ENCODE assay signal across 13 cellular contexts in the genomic region with DNA sequence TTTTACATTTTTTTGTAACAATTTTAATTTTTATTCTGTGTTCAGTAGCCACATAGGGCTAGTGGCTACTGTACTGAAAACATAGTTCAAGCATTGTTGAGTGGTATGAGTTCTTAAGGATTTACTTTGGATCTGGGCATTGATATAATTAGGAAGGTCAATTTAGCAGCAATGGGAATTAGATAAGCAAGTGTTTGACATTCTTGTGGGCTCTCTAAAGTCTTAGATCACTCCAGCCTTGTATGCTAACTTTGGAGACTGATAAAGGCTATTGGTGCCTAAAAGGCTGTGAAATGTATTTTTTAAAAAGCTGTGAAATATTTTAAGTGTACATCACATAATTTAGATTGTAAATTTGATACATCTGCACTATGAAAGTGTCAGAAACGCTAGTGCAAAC. TPM values are rescaled to one million over a fixed set of nuclear protein-coding genes. Genes with fewer than 3 reads are reported as not detected.
DNase-seq lines count a peak whose midpoint lies in the region; TF ChIP-seq lines count a peak whose summit lies in the region.
"Had no signal": no experiment of that assay in that cellular context is flagged by ENCODE, and none has a peak within 500 bp of the region (broad histone marks: within the 10 kb centered on the region; RNA-seq: fewer than 3 reads in every experiment).

No MANE protein-coding gene starts in this region.

- no peak overlapping the region for H3K4ac ChIP-seq in mesendoderm (ENCODE audit: low read depth, low read length)

- peaks cover 3% of the 10 kb centered on the region for H3K79me1 ChIP-seq in mesendoderm (ENCODE audit: low read length)

- H3K4me3 ChIP-seq in GM23248: no peak overlapping the region
- H3K4me3 ChIP-seq in HUES48 (ENCODE audit: low read depth, low read length): no peak overlapping the region
- no peak overlapping the region for H3K4me3 ChIP-seq in SU-DHL-6 (ENCODE audit: insufficient read depth, low read length, poor library complexity, severe bottlenecking)
- H3K4me3 ChIP-seq in mesendoderm (ENCODE audit: low read length): no peak overlapping the region
- no peak overlapping the region for H3K4me3 ChIP-seq in A673 (ENCODE audit: low read depth, low read length, poor library complexity, severe bottlenecking)
- H3K4me3 ChIP-seq: BLaER1 treated with 17β-estradiol and CSF1 and Interleukin-3, amounts not matched to agents 10 nM and 100 nM had no signal

- no peaks in the 10 kb centered on the region for H4K20me1 ChIP-seq in GM23248 (ENCODE audit: insufficient read depth)
- no peaks in the 10 kb centered on the region for H4K20me1 ChIP-seq in SU-DHL-6 (ENCODE audit: low read depth, low read length)

- POLR2A ChIA-PET in A673 (lab: Charles Lee; ENCODE audit: low non-redundant PET): no interaction called here

- H3K18ac ChIP-seq in mesendoderm (ENCODE audit: low read length): no peak overlapping the region

- H3K27me3 ChIP-seq in GM23248 (replicated peaks; ENCODE audit: insufficient read depth): no peaks in the 10 kb centered on the region
- H3K27me3 ChIP-seq in HUES48 (ENCODE audit: control insufficient read depth, insufficient read depth, low read length): no peaks in the 10 kb centered on the region
- no peaks in the 10 kb centered on the region for H3K27me3 ChIP-seq in SU-DHL-6 (ENCODE audit: low read length)
- H3K27me3 ChIP-seq in mesendoderm (ENCODE audit: insufficient read depth, low read length, poor library complexity): no peaks in the 10 kb centered on the region
- no peaks in the 10 kb centered on the region for H3K27me3 ChIP-seq in A673 (replicated peaks; ENCODE audit: insufficient read depth, low read depth, low read length, poor library complexity)
- H3K27me3 ChIP-seq: BLaER1 treated with 17β-estradiol and CSF1 and Interleukin-3, amounts not matched to agents 10 nM and 100 nM had no signal

- H3K36me3 ChIP-seq in GM23248 (ENCODE audit: low read depth) (no peaks in the 10 kb centered on the region), HUES48 (ENCODE audit: control insufficient read depth, insufficient read depth, low read length) (no peaks in the 10 kb centered on the region), SU-DHL-6 (ENCODE audit: low read length) (no peaks in the 10 kb centered on the region), mesendoderm (ENCODE audit: control insufficient read depth, insufficient read depth, low read length) (no peaks in the 10 kb centered on the region), A673 (ENCODE audit: insufficient read depth, low read length, poor library complexity, severe bottlenecking) (no peaks in the 10 kb centered on the region)

- H4K5ac ChIP-seq in mesendoderm (ENCODE audit: low read length): no peak overlapping the region

- H2BK15ac ChIP-seq in mesendoderm (replicated peaks; ENCODE audit: low read depth): no peak overlapping the region

- H3K56ac ChIP-seq in mesendoderm (ENCODE audit: low read length): no peak overlapping the region

- in situ Hi-C loops in GM23248 (cut with MboI): no loop called here

- H3K4me1 ChIP-seq in GM23248 (ENCODE audit: insufficient read depth): peaks cover 6% of the 10 kb centered on the region
- peaks cover 14% of the 10 kb centered on the region for H3K4me1 ChIP-seq in HUES48 (ENCODE audit: control insufficient read depth, insufficient read depth, low read length)
- H3K4me1 ChIP-seq in mesendoderm (ENCODE audit: control insufficient read depth, low read depth, low read length): peaks cover 2% of the 10 kb centered on the region
- H3K4me1 ChIP-seq in A673 (ENCODE audit: insufficient read depth, low read length, poor library complexity, severe bottlenecking): peaks cover 7% of the 10 kb centered on the region

- no peak for DNase-seq in GM23248
- DNase-seq in mesendoderm: peak; percentile 69
- no peak for DNase-seq in activated T-cell treated with anti-CD3 and anti-CD28 coated beads, Interleukin-2, amount 50 U/mL, for 48 hours
- no peak for DNase-seq in activated CD4-positive, alpha-beta T cell treated with anti-CD3 and anti-CD28 coated beads, Interleukin-2, amount 50 U/mL, for 4 hours
- no peak for DNase-seq in A673 (ENCODE audit: low spot score)
- DNase-seq: Calu3; CD8-positive, alpha-beta T cell; DMS79 treated with DMSO at 0.1 percent for 48 hours; GF-D8; H9 had no signal

- H3K23ac ChIP-seq in mesendoderm (ENCODE audit: low read length): no peak overlapping the region

- H3K9me3 ChIP-seq in GM23248 (ENCODE audit: low read depth): no peaks in the 10 kb centered on the region
- H3K9me3 ChIP-seq in HUES48 (ENCODE audit: control insufficient read depth, insufficient read depth, low read length): no peaks in the 10 kb centered on the region
- H3K9me3 ChIP-seq in SU-DHL-6 (ENCODE audit: insufficient read depth, low read length): no peaks in the 10 kb centered on the region
- H3K9me3 ChIP-seq in A673 (ENCODE audit: low read depth, low read length, poor library complexity, severe bottlenecking): no peaks in the 10 kb centered on the region
- H3K9me3 ChIP-seq: BLaER1 treated with 17β-estradiol and CSF1 and Interleukin-3, amounts not matched to agents 10 nM and 100 nM had no signal

- H3K79me2 ChIP-seq in GM23248 (ENCODE audit: insufficient read depth) (peaks cover 20% of the 10 kb centered on the region), SU-DHL-6 (ENCODE audit: insufficient read depth, low read length) (peaks cover 19% of the 10 kb centered on the region), mesendoderm (ENCODE audit: control insufficient read depth, insufficient read depth, low read length) (peaks cover 13% of the 10 kb centered on the region)

- H2AFZ ChIP-seq in GM23248 (peak overlapping the region; percentile 24; the same call in 1 of the 2 replicates), SU-DHL-6 (ENCODE audit: low read depth, low read length, severe bottlenecking) (peak overlapping the region; percentile 32)

- BruUV-seq in A673 (replicated peaks; lab: Mats Ljungman, UMichigan): no TSS peak

- CTCF ChIA-PET in A673 (lab: Charles Lee): no interaction called here

- H2BK5ac ChIP-seq in mesendoderm (ENCODE audit: low read length): no peak overlapping the region

- no peak overlapping the region for H3K9ac ChIP-seq in GM23248
- H3K9ac ChIP-seq in HUES48 (ENCODE audit: low read depth, low read length): no peak overlapping the region
- H3K9ac ChIP-seq in SU-DHL-6 (ENCODE audit: low read length): no peak overlapping the region
- H3K9ac ChIP-seq in mesendoderm (ENCODE audit: low read length): no peak overlapping the region
- H3K9ac ChIP-seq: BLaER1 treated with 17β-estradiol and CSF1 and Interleukin-3, amounts not matched to agents 10 nM and 100 nM had no signal

- WGBS in GM23248 (ENCODE audit: low coverage in 1 of 2, low lambda C conversion rate in 2 of 2, missing lambda C conversion rate in 2 of 2), 2 experiments: 31 to 35% methylated on average over 1 of the region's 1 CpG
- WGBS in mesendoderm (ENCODE audit: extremely low coverage, insufficient coverage, low lambda C conversion rate): no CpG with 5 or more reads among the region's 1 CpG

- intact Hi-C loops in A673 (cut with micrococcal nuclease; ENCODE audit: unreplicated experiment): loop anchor here (5.0 kb wide), 1 partner anchor 217 kb away; no protein-coding TSS in a partner anchor

- H2AK5ac ChIP-seq in mesendoderm (ENCODE audit: low read length): no peak overlapping the region

- peaks cover 22% of the 10 kb centered on the region for H3F3A ChIP-seq in GM23248 (ENCODE audit: insufficient read depth)
- H3F3A ChIP-seq in SU-DHL-6 (ENCODE audit: insufficient read depth): peaks cover 5% of the 10 kb centered on the region; the same call in 1 of the 2 replicates

- H4K8ac ChIP-seq in mesendoderm (ENCODE audit: low read depth, low read length): no peak overlapping the region

- TF ChIP-seq CTCF in SU-DHL-6 (IDR thresholded peaks at IDR 0.05; ENCODE audit: insufficient read depth, low read length, poor library complexity, severe bottlenecking) (no peak), A673 (conservative IDR thresholded peaks at IDR 0.05; ENCODE audit: low read depth, low read length) (no peak)

- no peak overlapping the region for H2BK120ac ChIP-seq in mesendoderm (ENCODE audit: low read depth, low read length)

- no peak overlapping the region for H3K4me2 ChIP-seq in GM23248 (ENCODE audit: unreplicated experiment)
- no peak overlapping the region for H3K4me2 ChIP-seq in SU-DHL-6 (ENCODE audit: low read depth, low read length, poor library complexity, severe bottlenecking)
- H3K4me2 ChIP-seq in mesendoderm (ENCODE audit: low read length): no peak overlapping the region
- H3K4me2 ChIP-seq: BLaER1 treated with 17β-estradiol and CSF1 and Interleukin-3, amounts not matched to agents 10 nM and 100 nM had no signal

- no peak overlapping the region for H3K27ac ChIP-seq in GM23248
- peak overlapping the region; percentile 62 for H3K27ac ChIP-seq in HUES48 (ENCODE audit: low read depth, low read length)
- H3K27ac ChIP-seq in SU-DHL-6 (ENCODE audit: low read depth, low read length): no peak overlapping the region
- no peak overlapping the region for H3K27ac ChIP-seq in mesendoderm (ENCODE audit: low read depth, low read length)
- H3K27ac ChIP-seq in A673 (ENCODE audit: low read depth, low read length, poor library complexity, severe bottlenecking): no peak overlapping the region
- H3K27ac ChIP-seq: BLaER1 treated with 17β-estradiol and CSF1 and Interleukin-3, amounts not matched to agents 10 nM and 100 nM had no signal

- H3K9me2 ChIP-seq in GM23248 (ENCODE audit: insufficient read depth) (no peaks in the 10 kb centered on the region), SU-DHL-6 (replicated peaks; ENCODE audit: insufficient read depth, low read length) (no peaks in the 10 kb centered on the region)

RNA-seq across cellular contexts. Expression of gene DNAJC13, which starts 2.5 kb away (rescaled TPM):
- total RNA-seq in GM23248 (2014; rRNA removed; shearing (Covaris generic)): 51.1 and 51.5 TPM in 2 replicates
- polyA plus RNA-seq in GM23248 (2016; fragmentation: Nextera tagmentation; extraction: Ambion mirVana): 17.1 and 17.8 TPM in 2 replicates
- 11.2 TPM for polyA plus RNA-seq in mesendoderm (2013, experiment 1 of 2)
- 10.7 TPM for polyA plus RNA-seq in mesendoderm (2013, experiment 2 of 2)
- 45.4 and 46.0 TPM in 2 replicates for total RNA-seq in A673 (2021)
